Comparison of ENCODE assay signal across 14 cellular contexts in the genomic region with DNA sequence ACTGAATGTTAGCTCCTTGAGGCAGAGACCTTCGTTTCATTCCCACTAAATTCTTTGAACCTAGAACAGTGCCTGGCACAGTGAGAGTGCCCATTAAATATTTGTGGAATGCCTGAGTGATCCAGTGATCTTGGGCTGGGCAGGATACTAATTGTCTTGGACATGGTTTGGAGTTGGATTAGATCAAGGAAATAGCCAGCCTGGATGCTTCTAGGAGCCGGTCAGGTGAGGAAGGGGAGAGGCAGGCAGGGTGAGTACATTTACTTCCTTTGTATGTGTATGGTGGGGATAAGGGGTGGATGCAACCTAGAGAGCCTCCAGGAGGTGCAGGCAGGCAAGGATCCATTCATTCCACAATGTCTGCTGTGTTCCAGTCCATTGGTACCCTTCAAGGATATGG. TPM values are rescaled to one million over a fixed set of nuclear protein-coding genes. Genes with fewer than 3 reads are reported as not detected.
DNase-seq lines count a peak whose midpoint lies in the region; ATAC-seq, FAIRE-seq and TF ChIP-seq lines count a peak whose summit lies in the region.
"Had no signal": no experiment of that assay in that cellular context is flagged by ENCODE, and none has a peak within 500 bp of the region (broad histone marks: within the 10 kb centered on the region; RNA-seq: fewer than 3 reads in every experiment).

No MANE protein-coding gene starts in this region.

- intact Hi-C loops in CD4-positive, alpha-beta T cell (cut with DNase I, micrococcal nuclease) = no loop called here
- intact Hi-C loops in breast epithelium (cut with DNase I; ENCODE audit: low total_unique reads) = no loop called here

- H3K27ac Mint-ChIP-seq in CD4-positive, alpha-beta T cell = peak overlapping the region; percentile 12

- no peak overlapping the region for H2AFZ ChIP-seq in neural cell (ENCODE audit: low read depth, low read length)

- no peak for DNase-seq in CD4-positive, alpha-beta T cell
- DNase-seq in GM12891 (ENCODE audit: insufficient read length, low spot score) (no peak), breast epithelium (ENCODE audit: low spot score in 2 of 2) (no peak), ureter (ENCODE audit: low spot score) (no peak), medulla oblongata (ENCODE audit: extremely low spot score) (no peak)
- DNase-seq: activated CD8-positive, alpha-beta memory T cell treated with anti-CD3 and anti-CD28 coated beads for 24 hours; head of caudate nucleus; NCI-H2171 treated with DMSO at 0.1 percent for 48 hours; SHP77 treated with DMSO at 0.1 percent for 48 hours had no signal

- H3K9me3 Mint-ChIP-seq in CD4-positive, alpha-beta T cell = no peaks in the 10 kb centered on the region

- peak overlapping the region; percentile 30 for H3K4me3 Mint-ChIP-seq in CD4-positive, alpha-beta T cell

- no peak for ATAC-seq in CD4-positive, alpha-beta T cell (ENCODE audit: poor library complexity)
- no peak for ATAC-seq in GM19351 (IDR thresholded peaks at IDR 0.05; ENCODE audit: unreplicated experiment)

- TF ChIP-seq CTCF in CD4-positive, alpha-beta T cell (IDR thresholded peaks at IDR 0.05) = no peak
- TF ChIP-seq CTCF in breast epithelium (IDR thresholded peaks at IDR 0.05) = no peak
- TF ChIP-seq CTCF in neural cell (IDR thresholded peaks at IDR 0.05; ENCODE audit: poor library complexity, severe bottlenecking) = no peak

- no peaks in the 10 kb centered on the region for H3K9me2 ChIP-seq in neural cell (ENCODE audit: insufficient read depth, low read length)

- no peaks in the 10 kb centered on the region for H3K27me3 Mint-ChIP-seq in CD4-positive, alpha-beta T cell

- no peaks in the 10 kb centered on the region for H3K9me3 ChIP-seq in CD4-positive, alpha-beta T cell (ENCODE audit: control insufficient read depth, low read length)
- no peaks in the 10 kb centered on the region for H3K9me3 ChIP-seq in breast epithelium
- no peaks in the 10 kb centered on the region for H3K9me3 ChIP-seq in neural cell (ENCODE audit: low read length)
- H3K9me3 ChIP-seq: thoracic aorta had no signal

- H3K4me1 Mint-ChIP-seq in CD4-positive, alpha-beta T cell (ENCODE audit: low read depth) = peaks cover 73% of the 10 kb centered on the region

- H4K20me1 ChIP-seq in neural cell (ENCODE audit: insufficient read depth) = peaks cover 13% of the 10 kb centered on the region

- FAIRE-seq in GM12891 (lab: Jason Lieb, UNC) = peak; percentile 67
- FAIRE-seq: GM19239, HTR-8/SVneo had no signal

- H3K27me3 ChIP-seq in CD4-positive, alpha-beta T cell (ENCODE audit: control insufficient read depth, insufficient read depth, low read length) = no peaks in the 10 kb centered on the region
- no peaks in the 10 kb centered on the region for H3K27me3 ChIP-seq in breast epithelium
- no peaks in the 10 kb centered on the region for H3K27me3 ChIP-seq in neural cell (ENCODE audit: insufficient read depth, low read depth, low read length)

- H3K79me2 ChIP-seq in neural cell (replicated peaks; ENCODE audit: insufficient read depth, low read length) = peaks cover 78% of the 10 kb centered on the region

- no peak for TF ChIP-seq POLR2A in GM12891 (IDR thresholded peaks at IDR 0.05; ENCODE audit: low read depth, low read length)
- TF ChIP-seq POLR2A in breast epithelium (IDR thresholded peaks at IDR 0.05) = no peak

- H3K27ac ChIP-seq in CD4-positive, alpha-beta T cell (ENCODE audit: low read depth, low read length) = no peak overlapping the region
- H3K27ac ChIP-seq in breast epithelium (peak overlapping the region; percentile 19 to 50), neural cell (ENCODE audit: low read length) (no peak overlapping the region)
- H3K27ac ChIP-seq: thoracic aorta had no signal

- CTCF ChIA-PET in CD4-positive, alpha-beta T cell (lab: Charles Lee) = interaction anchor here (1.4 to 2.3 kb wide), 2 partner anchors 21 to 89 kb away, joined by 3 to 9 read pairs; no protein-coding TSS in a partner anchor

- H3K36me3 Mint-ChIP-seq in CD4-positive, alpha-beta T cell (ENCODE audit: low read depth) = peaks cover 37% of the 10 kb centered on the region

- no peak overlapping the region for H3K4me3 ChIP-seq in breast epithelium
- peak overlapping the region; percentile 98 for H3K4me3 ChIP-seq in neural cell (ENCODE audit: low read length)
- H3K4me3 ChIP-seq: thoracic aorta had no signal

- no peak for TF ChIP-seq RAD21 in neural cell (conservative IDR thresholded peaks at IDR 0.05)

- no peak for TF ChIP-seq EP300 in neural cell (conservative IDR thresholded peaks at IDR 0.05; ENCODE audit: poor library complexity, severe bottlenecking)

- peaks cover 8% of the 10 kb centered on the region for H3F3A ChIP-seq in neural cell (ENCODE audit: insufficient read depth, low read length, poor library complexity, severe bottlenecking)

- H3K36me3 ChIP-seq in breast epithelium (no peaks in the 10 kb centered on the region), neural cell (ENCODE audit: insufficient read depth, low read length) (peaks cover 7% of the 10 kb centered on the region)

- H3K9ac ChIP-seq in neural cell (ENCODE audit: low read length) = no peak overlapping the region

- POLR2A ChIA-PET in CD4-positive, alpha-beta T cell (lab: Charles Lee) = interaction anchor here (0.8 to 1.0 kb wide), 2 partner anchors 14 to 55 kb away, joined by 3 to 5 read pairs; no protein-coding TSS in a partner anchor

- H3K4me2 ChIP-seq in neural cell (ENCODE audit: low read length) = peak overlapping the region; percentile 12

- no peaks in the 10 kb centered on the region for H3K4me1 ChIP-seq in breast epithelium

TF ChIP-seq in GM12891, 5 proteins besides CTCF, POLR2A, EP300 and RAD21:
- TF ChIP-seq SPI1 (IDR thresholded peaks at IDR 0.05; ENCODE audit: low read depth, low read length) (no peak), POLR2AphosphoS5 (IDR thresholded peaks at IDR 0.05; ENCODE audit: low read depth, low read length) (no peak), PAX5 (IDR thresholded peaks at IDR 0.05; ENCODE audit: insufficient read depth, low read length, severe bottlenecking) (no peak), TAF1 (IDR thresholded peaks at IDR 0.05; ENCODE audit: low read depth, low read length) (no peak), POU2F2 (IDR thresholded peaks at IDR 0.05; ENCODE audit: low read depth, low read length) (no peak)
TF ChIP-seq in GM12891: peak in this region for 0.

TF ChIP-seq in neural cell, 6 proteins besides CTCF, POLR2A, EP300 and RAD21:
- TF ChIP-seq, protein P1, sequence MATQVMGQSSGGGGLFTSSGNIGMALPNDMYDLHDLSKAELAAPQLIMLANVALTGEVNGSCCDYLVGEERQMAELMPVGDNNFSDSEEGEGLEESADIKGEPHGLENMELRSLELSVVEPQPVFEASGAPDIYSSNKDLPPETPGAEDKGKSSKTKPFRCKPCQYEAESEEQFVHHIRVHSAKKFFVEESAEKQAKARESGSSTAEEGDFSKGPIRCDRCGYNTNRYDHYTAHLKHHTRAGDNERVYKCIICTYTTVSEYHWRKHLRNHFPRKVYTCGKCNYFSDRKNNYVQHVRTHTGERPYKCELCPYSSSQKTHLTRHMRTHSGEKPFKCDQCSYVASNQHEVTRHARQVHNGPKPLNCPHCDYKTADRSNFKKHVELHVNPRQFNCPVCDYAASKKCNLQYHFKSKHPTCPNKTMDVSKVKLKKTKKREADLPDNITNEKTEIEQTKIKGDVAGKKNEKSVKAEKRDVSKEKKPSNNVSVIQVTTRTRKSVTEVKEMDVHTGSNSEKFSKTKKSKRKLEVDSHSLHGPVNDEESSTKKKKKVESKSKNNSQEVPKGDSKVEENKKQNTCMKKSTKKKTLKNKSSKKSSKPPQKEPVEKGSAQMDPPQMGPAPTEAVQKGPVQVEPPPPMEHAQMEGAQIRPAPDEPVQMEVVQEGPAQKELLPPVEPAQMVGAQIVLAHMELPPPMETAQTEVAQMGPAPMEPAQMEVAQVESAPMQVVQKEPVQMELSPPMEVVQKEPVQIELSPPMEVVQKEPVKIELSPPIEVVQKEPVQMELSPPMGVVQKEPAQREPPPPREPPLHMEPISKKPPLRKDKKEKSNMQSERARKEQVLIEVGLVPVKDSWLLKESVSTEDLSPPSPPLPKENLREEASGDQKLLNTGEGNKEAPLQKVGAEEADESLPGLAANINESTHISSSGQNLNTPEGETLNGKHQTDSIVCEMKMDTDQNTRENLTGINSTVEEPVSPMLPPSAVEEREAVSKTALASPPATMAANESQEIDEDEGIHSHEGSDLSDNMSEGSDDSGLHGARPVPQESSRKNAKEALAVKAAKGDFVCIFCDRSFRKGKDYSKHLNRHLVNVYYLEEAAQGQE (IDR thresholded peaks at IDR 0.05; ENCODE audit: borderline replicate concordance) = no peak
- TF ChIP-seq EZH2 (IDR thresholded peaks at IDR 0.05; ENCODE audit: borderline replicate concordance, insufficient read depth, low read length, poor library complexity, severe bottlenecking) (no peak), SMC3 (conservative IDR thresholded peaks at IDR 0.05; ENCODE audit: poor library complexity) (no peak), TAF1 (IDR thresholded peaks at IDR 0.05; ENCODE audit: low read depth) (no peak), MXI1 (conservative IDR thresholded peaks at IDR 0.05; ENCODE audit: poor library complexity, severe bottlenecking) (no peak), POLR2AphosphoS5 (IDR thresholded peaks at IDR 0.05) (no peak)

RNA-seq across cellular contexts. Expression of a gene that starts 3.6 kb away (rescaled TPM):
- total RNA-seq in CD4-positive, alpha-beta T cell = 10 to 100 TPM; 67.2 to 69.9 TPM
- polyA plus RNA-seq in GM12891 (2012; ENCODE audit: low read depth, missing spikeins) = 92.2 TPM
- total RNA-seq in breast epithelium (10 to 100 TPM; 20.8 to 33.5 (median 32.1) TPM), ureter (165 TPM)
- 73.0 and 87.3 TPM in 2 replicates for polyA plus RNA-seq in neural cell
- 131 and 133 TPM in 2 replicates for polyA minus RNA-seq in neural cell

RNA-seq across cellular contexts. Expression of a gene that starts 36.1 kb away (rescaled TPM):
- total RNA-seq in CD4-positive, alpha-beta T cell = 10 to 100 TPM; 14.1 to 16.2 TPM
- polyA plus RNA-seq in GM12891 (2012; ENCODE audit: low read depth, missing spikeins) = 3.8 TPM
- total RNA-seq in breast epithelium = 10 to 100 TPM in 2 of 3 donors, 1 to 10 TPM in 1; 4.0 to 12.3 (median 10.8) TPM
- 2.2 and 6.6 TPM in 2 replicates for polyA plus RNA-seq in neural cell
- polyA minus RNA-seq in neural cell = 13.1 and 20.2 TPM in 2 replicates
- 10.4 TPM for total RNA-seq in ureter

Comparison
In these comparisons a context has a peak if more than half of its experiments do, and no peak if none do; other contexts are left out.
1. H3K27ac ChIP-seq: peak in breast epithelium (2 of 2); none in CD4-positive, alpha-beta T cell (single experiment) and neural cell (single experiment).